ENCODE assay signal across 10 cellular contexts in genomic region chr17:78355701-78356100, GRCh38. TPM values are rescaled to one million over a fixed set of nuclear protein-coding genes. Genes with fewer than 3 reads are reported as not detected.
DNase-seq lines count a peak whose midpoint lies in the region; ATAC-seq, FAIRE-seq and TF ChIP-seq lines count a peak whose summit lies in the region.
"Had no signal": no experiment of that assay in that cellular context is flagged by ENCODE, and none has a peak within 500 bp of the region (broad histone marks: within the 10 kb centered on the region; RNA-seq: fewer than 3 reads in every experiment).

No MANE protein-coding gene starts in this region.

- no peaks in the 10 kb centered on the region for H3K27me3 Mint-ChIP-seq in activated B cell treated with CpG ODN at 0.5 μM for 24 hours

- H3K4me3 ChIP-seq in sigmoid colon: peak overlapping the region in 1 of 4 donors; percentile 76

- peaks cover 0 to 26% (median 0%) of the 10 kb centered on the region in 4 donors for H3K36me3 ChIP-seq in sigmoid colon

- no peak for TF ChIP-seq EP300 in sigmoid colon (IDR thresholded peaks at IDR 0.05)

- intact Hi-C loops in activated B cell treated with CpG ODN at 0.5 μM for 24 hours (cut with micrococcal nuclease): loop anchor here (1.0 to 5.0 kb wide), 4 partner anchors 12 to 417 kb away; partner anchors contain the start of gene TMC8
- intact Hi-C loops in sigmoid colon (cut with DNase I): no loop called here

- 68 to 79% methylated on average over 3 of the region's 3 CpGs for WGBS in sigmoid colon, 2 donors

- no peak for DNase-seq in GM19239 (ENCODE audit: insufficient read length, low spot score)
- no peak for DNase-seq in activated B cell treated with CpG ODN at 0.5 μM for 24 hours
- DNase-seq in fibroblast of gingiva (ENCODE audit: low read depth): peak; percentile 45
- no peak for DNase-seq in sigmoid colon
- DNase-seq in NCI-H1092 treated with DMSO at 0.1 percent for 48 hours (lab: John Stamatoyannopoulos, UW): no peak
- no peak for DNase-seq in frontal cortex (ENCODE audit: low spot score in 2 of 2)
- DNase-seq in activated CD4-positive, CD25-positive, alpha-beta regulatory T cell (lab: John Stamatoyannopoulos, UW): no peak

- H3K4me1 Mint-ChIP-seq in activated B cell treated with CpG ODN at 0.5 μM for 24 hours: peaks cover 68% of the 10 kb centered on the region

- no peak for TF ChIP-seq POLR2A in sigmoid colon (IDR thresholded peaks at IDR 0.05)

- POLR2A ChIA-PET in activated B cell treated with CpG ODN at 0.5 μM for 24 hours (lab: Charles Lee): interaction anchor here (0.6 to 1.7 kb wide), 7 partner anchors 33 to 227 kb away, joined by 3 to 15 read pairs (median 6); partner anchors contain the start of gene TMC6

- H3K27ac Mint-ChIP-seq in activated B cell treated with CpG ODN at 0.5 μM for 24 hours: peak overlapping the region; percentile 88

- no peaks in the 10 kb centered on the region for H3K27me3 ChIP-seq in sigmoid colon

- H3K4me3 Mint-ChIP-seq in activated B cell treated with CpG ODN at 0.5 μM for 24 hours: peak overlapping the region; percentile 86

- TF ChIP-seq CTCF in activated B cell treated with CpG ODN at 0.5 μM for 24 hours (IDR thresholded peaks at IDR 0.05) (no peak), sigmoid colon (IDR thresholded peaks at IDR 0.05) (no peak)

- no peak for ATAC-seq in activated B cell treated with CpG ODN at 0.5 μM for 24 hours (ENCODE audit: low read depth)
- no peak for ATAC-seq in GM18909 (IDR thresholded peaks at IDR 0.05; ENCODE audit: poor library complexity, unreplicated experiment)

- FAIRE-seq in GM19239 (lab: Jason Lieb, UNC) (peak; percentile 14), frontal cortex (lab: Jason Lieb, UNC) (no peak)
- FAIRE-seq: small intestine had no signal

- peaks cover 27% of the 10 kb centered on the region for H3K36me3 Mint-ChIP-seq in activated B cell treated with CpG ODN at 0.5 μM for 24 hours (ENCODE audit: low read depth)

- peak overlapping the region; percentile 42 to 99 (median 94) for H3K27ac ChIP-seq in sigmoid colon
- H3K27ac ChIP-seq: HL-60 had no signal

- no peaks in the 10 kb centered on the region for H3K9me3 ChIP-seq in sigmoid colon

- peaks cover 0 to 81% (median 74%) of the 10 kb centered on the region in 4 donors for H3K4me1 ChIP-seq in sigmoid colon

- H3K9me3 Mint-ChIP-seq in activated B cell treated with CpG ODN at 0.5 μM for 24 hours: no peaks in the 10 kb centered on the region

- CTCF ChIA-PET in activated B cell treated with CpG ODN at 0.5 μM for 24 hours (lab: Charles Lee): interaction anchor here (0.6 to 1.5 kb wide), 4 partner anchors 18 to 104 kb away, joined by 4 to 7 read pairs (median 4); no protein-coding TSS in a partner anchor

RNA-seq across cellular contexts. Expression of gene SOCS3, which starts 4.2 kb away (rescaled TPM):
- total RNA-seq in activated B cell treated with CpG ODN at 0.5 μM for 24 hours: 79.9 and 80.9 TPM in 2 replicates
- 100 to 1,000 TPM in 2 of 4 donors, 10 to 100 TPM in 2; 10.3 to 499 (median 82.9) TPM for total RNA-seq in sigmoid colon
- 10 to 100 TPM; 11.1 to 64.5 (median 28.2) TPM for polyA plus RNA-seq in sigmoid colon
- total RNA-seq in frontal cortex: 5.3 TPM

RNA-seq across cellular contexts. Expression of gene PGS1, which starts 22.7 kb away (rescaled TPM):
- total RNA-seq in activated B cell treated with CpG ODN at 0.5 μM for 24 hours (55.2 and 76.1 TPM in 2 replicates), sigmoid colon (10 to 100 TPM; 20.0 to 36.3 (median 29.0) TPM), frontal cortex (18.8 TPM)
- polyA plus RNA-seq in sigmoid colon: 10 to 100 TPM in 2 of 3 donors, 1 to 10 TPM in 1; 9.9 to 36.9 (median 16.8) TPM
